24 cellular contexts compared by ENCODE assay signal in genomic region chr1:164731161-164731747, GRCh38.
DNase-seq lines count a peak whose midpoint lies in the region; ATAC-seq, FAIRE-seq and TF ChIP-seq lines count a peak whose summit lies in the region.
"Had no signal": no experiment of that assay in that cellular context is flagged by ENCODE, and none has a peak within 500 bp of the region (broad histone marks: within the 10 kb centered on the region; RNA-seq: fewer than 3 reads in every experiment).

No MANE protein-coding gene starts in this region.

- H3K4ac ChIP-seq in IMR-90 (ENCODE audit: low read depth, low read length) (no peak overlapping the region), H1 (replicated peaks; ENCODE audit: insufficient read length, low read depth, low read length) (no peak overlapping the region)

- no peak overlapping the region for H3K56ac ChIP-seq in IMR-90 (ENCODE audit: extremely low read depth, insufficient read depth, low read length)
- H3K56ac ChIP-seq in H1 (replicated peaks; ENCODE audit: insufficient read length, low read depth, low read length) = no peak overlapping the region

- H3K27ac ChIP-seq in IMR-90 (ENCODE audit: insufficient read depth, low read length) (no peak overlapping the region), H1 (ENCODE audit: low read depth, low read length) (no peak overlapping the region), neural progenitor cell (no peak overlapping the region), SJCRH30 (no peak overlapping the region)

- no peak overlapping the region for H2AK9ac ChIP-seq in IMR-90 (replicated peaks; ENCODE audit: low read depth, low read length, poor library complexity)

- DNase-seq in H7 (peak; percentile 6), IMR-90 (no peak), H1 (ENCODE audit: low read depth in 1 of 2, low spot score in 2 of 2) (no peak), neural progenitor cell (ENCODE audit: low spot score) (no peak), SJCRH30 (no peak)
- no peak for DNase-seq in activated T-cell treated with anti-CD3 and anti-CD28 coated beads, Interleukin-2, amount 50 U/mL, for 24 hours
- no peak for DNase-seq in activated T-helper 2 cell treated with anti-CD3 and anti-CD28 coated beads, Interferon-gamma antibody, Interleukin-2, Interleukin-4, amounts not matched to agents 10 μg/mL and 5 μg/mL and 100 μg/mL, durations not matched to agents 14 hours and 24 hours and 36 hours (ENCODE audit: low spot score)
- DNase-seq: ACHN; C1 segment of cervical spinal cord; HCEC 1CT; Kasumi-1; NCI-H1092 treated with DMSO at 0.1 percent for 48 hours; NCI-H1694; NCI-H2081 treated with DMSO at 0.1 percent for 48 hours; NCI-H510A treated with DMSO at 0.1 percent for 48 hours; NK-92 treated with Interleukin-12 subunit alpha and Interleukin-12 subunit beta, amount 100 ng/mL, for 24 hours; OCI-M1; SHP77 treated with DMSO at 0.1 percent for 48 hours; T-helper 1 cell had no signal

- ATAC-seq in IMR-90 (ENCODE audit: low read depth) (no peak), HG02759 (IDR thresholded peaks at IDR 0.05; ENCODE audit: unreplicated experiment) (no peak)
- ATAC-seq: SK-N-SH treated with all-trans-retinoic acid at 6 μM for 48 hours had no signal

- H2BK15ac ChIP-seq in IMR-90 (ENCODE audit: low read depth, low read length) (no peak overlapping the region), H1 (ENCODE audit: low read length) (no peak overlapping the region)

- peaks cover 5 to 13% of the 10 kb centered on the region in 2 experiments; a peak in 1 of 4 replicates for H3K79me1 ChIP-seq in IMR-90 (ENCODE audit: low read depth in 1 of 2, low read length in 2 of 2)
- H3K79me1 ChIP-seq in H1 (ENCODE audit: low read depth, low read length) = peaks cover 8% of the 10 kb centered on the region; the same call in 1 of the 2 replicates

- H2AK5ac ChIP-seq in IMR-90 (ENCODE audit: low read depth, low read length) (peak overlapping the region; percentile 57; the same call in 1 of the 2 replicates), H1 (ENCODE audit: low read depth, low read length) (no peak overlapping the region)

- H3K79me2 ChIP-seq in H1 (ENCODE audit: control insufficient read depth in 1 of 2, insufficient read depth in 2 of 2, low read length in 2 of 2) = peaks cover 3 to 97% of the 10 kb centered on the region in 2 experiments; a peak in 3 of 4 replicates
- peaks cover 95% of the 10 kb centered on the region for H3K79me2 ChIP-seq in neural progenitor cell (ENCODE audit: low read depth)

- CTCF ChIA-PET in IMR-90 (lab: Yijun Ruan, JAX) = no interaction called here
- CTCF ChIA-PET in H1 (lab: Charles Lee; ENCODE audit: partially characterized antibody) = interaction anchor here (1.3 kb wide), 1 partner anchor 56 kb away, joined by 4 read pairs; no protein-coding TSS in a partner anchor

- H3K36me3 ChIP-seq in H7 (replicated peaks; ENCODE audit: control insufficient read depth, insufficient read depth, low read length) (no peaks in the 10 kb centered on the region), IMR-90 (ENCODE audit: control insufficient read depth, insufficient read depth, low read length) (no peaks in the 10 kb centered on the region), H1 (ENCODE audit: control insufficient read depth in 2 of 4, insufficient read depth in 4 of 4, low read length in 3 of 4) (0 out of 8 replicates have a peak, but pooled peaks cover 0 to 2% (median 0%) of the 10 kb centered on the region in 4 experiments), neural progenitor cell (no peaks in the 10 kb centered on the region), SJCRH30 (no peaks in the 10 kb centered on the region)

- H3K9me3 ChIP-seq in IMR-90 (ENCODE audit: control insufficient read depth, insufficient read depth, low read length) (no peaks in the 10 kb centered on the region), H1 (ENCODE audit: insufficient read depth in 2 of 2, low read depth in 1 of 2, low read length in 1 of 2) (no peaks in the 10 kb centered on the region), neural progenitor cell (ENCODE audit: low read depth) (no peaks in the 10 kb centered on the region), SJCRH30 (replicated peaks) (no peaks in the 10 kb centered on the region)

- H3K14ac ChIP-seq in IMR-90 (replicated peaks; ENCODE audit: low read depth, low read length) (no peak overlapping the region), H1 (ENCODE audit: insufficient read length) (no peak overlapping the region)

- no peak overlapping the region for H2BK5ac ChIP-seq in IMR-90 (ENCODE audit: low read depth, low read length, poor library complexity, severe bottlenecking)
- no peak overlapping the region for H2BK5ac ChIP-seq in H1 (ENCODE audit: low read depth, low read length)

- no peaks in the 10 kb centered on the region for H3K27me3 ChIP-seq in H7 (ENCODE audit: control insufficient read depth, insufficient read depth, low read length)
- H3K27me3 ChIP-seq in IMR-90 (ENCODE audit: control insufficient read depth, insufficient read depth, low read length) = no peaks in the 10 kb centered on the region
- no peaks in the 10 kb centered on the region for H3K27me3 ChIP-seq in H1 (replicated peaks in 1 of 4; ENCODE audit: control insufficient read depth in 3 of 4, extremely low read depth in 1 of 4, insufficient read depth in 3 of 4, low read length in 3 of 4)
- no peaks in the 10 kb centered on the region for H3K27me3 ChIP-seq in neural progenitor cell
- no peaks in the 10 kb centered on the region for H3K27me3 ChIP-seq in SJCRH30

- no peak for TF ChIP-seq RAD21 in IMR-90 (IDR thresholded peaks at IDR 0.05; ENCODE audit: low read length)
- TF ChIP-seq RAD21 in H1 (IDR thresholded peaks at IDR 0.05 in 1 of 2, conservative IDR thresholded peaks at IDR 0.05 in 1 of 2; ENCODE audit: low read depth in 2 of 2, low read length in 2 of 2) = no peak

- H3K4me2 ChIP-seq in IMR-90 (ENCODE audit: low read depth, low read length) = no peak overlapping the region
- no peak overlapping the region for H3K4me2 ChIP-seq in H1 (ENCODE audit: insufficient read depth in 1 of 2, low read depth in 2 of 2, low read length in 2 of 2)
- H3K4me2 ChIP-seq in neural progenitor cell = peak overlapping the region; percentile 8

- peaks cover 2% of the 10 kb centered on the region for H3K27me3 Mint-ChIP-seq in neural progenitor cell (ENCODE audit: insufficient read depth, low read depth)
- no peaks in the 10 kb centered on the region for H3K27me3 Mint-ChIP-seq in activated T-cell treated with anti-CD3 and anti-CD28 coated beads, Interleukin-2, amount 50 U/mL, for 24 hours
- H3K27me3 Mint-ChIP-seq in activated T-helper 2 cell treated with anti-CD3 and anti-CD28 coated beads, Interferon-gamma antibody, Interleukin-2, Interleukin-4, amounts not matched to agents 10 μg/mL and 5 μg/mL and 100 μg/mL, durations not matched to agents 14 hours and 24 hours and 36 hours (ENCODE audit: low read depth) = no peaks in the 10 kb centered on the region

- H3K36me3 Mint-ChIP-seq in neural progenitor cell = peaks cover 8% of the 10 kb centered on the region
- H3K36me3 Mint-ChIP-seq in activated T-cell treated with anti-CD3 and anti-CD28 coated beads, Interleukin-2, amount 50 U/mL, for 24 hours (ENCODE audit: low read depth) = no peaks in the 10 kb centered on the region
- H3K36me3 Mint-ChIP-seq in activated T-helper 2 cell treated with anti-CD3 and anti-CD28 coated beads, Interferon-gamma antibody, Interleukin-2, Interleukin-4, amounts not matched to agents 10 μg/mL and 5 μg/mL and 100 μg/mL, durations not matched to agents 14 hours and 24 hours and 36 hours (ENCODE audit: low read depth) = no peaks in the 10 kb centered on the region

- BruUV-seq in IMR-90 (replicated peaks; lab: Mats Ljungman, UMichigan) = no TSS peak

- peaks cover 3% of the 10 kb centered on the region for H3F3A ChIP-seq in neural progenitor cell (ENCODE audit: low read depth)

- TF ChIP-seq EP300 in H1 (IDR thresholded peaks at IDR 0.05; ENCODE audit: borderline replicate concordance in 1 of 2, low read depth in 2 of 2, low read length in 2 of 2) = no peak

- no peaks in the 10 kb centered on the region for H3K23me2 ChIP-seq in H1 (ENCODE audit: low read depth, low read length)

- H3K9ac ChIP-seq in IMR-90 (ENCODE audit: low read depth, low read length) = no peak overlapping the region
- H3K9ac ChIP-seq in H1 (replicated peaks in 1 of 4; ENCODE audit: extremely low read depth in 1 of 4, low read depth in 3 of 4, low read length in 3 of 4) = no peak overlapping the region
- no peak overlapping the region for H3K9ac ChIP-seq in neural progenitor cell

- H3K4me1 ChIP-seq in IMR-90 (ENCODE audit: control insufficient read depth, insufficient read depth, low read length) (peaks cover 11% of the 10 kb centered on the region), H1 (replicated peaks in 1 of 4; ENCODE audit: control insufficient read depth in 3 of 4, insufficient read depth in 4 of 4, low read length in 3 of 4) (peaks cover 0 to 22% (median 13%) of the 10 kb centered on the region in 4 experiments; a peak in 4 of 7 replicates), neural progenitor cell (peaks cover 35% of the 10 kb centered on the region), SJCRH30 (peaks cover 22% of the 10 kb centered on the region)

- H2BK120ac ChIP-seq in IMR-90 (ENCODE audit: low read depth, low read length) (no peak overlapping the region), H1 (replicated peaks; ENCODE audit: low read depth, low read length) (no peak overlapping the region)

- no peak overlapping the region for H2AFZ ChIP-seq in IMR-90 (replicated peaks; ENCODE audit: low read length, poor library complexity)
- H2AFZ ChIP-seq in H1 (ENCODE audit: low read length) = no peak overlapping the region
- H2AFZ ChIP-seq in neural progenitor cell (replicated peaks) = no peak overlapping the region

- WGBS in IMR-90 (ENCODE audit: extremely low coverage in 2 of 2, insufficient read length in 1 of 2), 2 experiments = no CpG with 5 or more reads among the region's 7 CpGs
- 85% methylated on average over 7 of the region's 7 CpGs; no CpG with 5 or more reads in 1 of the 2 experiments for WGBS in H1 (ENCODE audit: extremely low coverage in 1 of 2, insufficient coverage in 1 of 2, insufficient read length in 1 of 2, insufficient replicate concordance in 2 of 2, low coverage in 1 of 2, low lambda C conversion rate in 2 of 2, missing lambda C conversion rate in 1 of 2), 2 experiments

- no peak overlapping the region for H2BK20ac ChIP-seq in IMR-90 (ENCODE audit: low read depth, low read length)
- no peak overlapping the region for H2BK20ac ChIP-seq in H1 (ENCODE audit: low read length)

- H3K4me3 Mint-ChIP-seq in neural progenitor cell = no peak overlapping the region
- no peak overlapping the region for H3K4me3 Mint-ChIP-seq in activated T-cell treated with anti-CD3 and anti-CD28 coated beads, Interleukin-2, amount 50 U/mL, for 24 hours
- H3K4me3 Mint-ChIP-seq in activated T-helper 2 cell treated with anti-CD3 and anti-CD28 coated beads, Interferon-gamma antibody, Interleukin-2, Interleukin-4, amounts not matched to agents 10 μg/mL and 5 μg/mL and 100 μg/mL, durations not matched to agents 14 hours and 24 hours and 36 hours (ENCODE audit: low read depth) = no peak overlapping the region

- in situ Hi-C loops in IMR-90 (cut with MboI; ENCODE audit: low sequenced_read_pairs) = no loop called here

- intact Hi-C loops in IMR-90 (cut with micrococcal nuclease) = no loop called here
- intact Hi-C loops in activated T-helper 2 cell treated with anti-CD3 and anti-CD28 coated beads, Interferon-gamma antibody, Interleukin-2, Interleukin-4, amounts not matched to agents 10 μg/mL and 5 μg/mL and 100 μg/mL, durations not matched to agents 14 hours and 24 hours and 36 hours (cut with micrococcal nuclease) = no loop called here

- dilution Hi-C loops in IMR-90 (cut with HindIII; ENCODE audit: low sequenced_read_pairs, unreplicated experiment) = no loop called here

- H3K27ac Mint-ChIP-seq in neural progenitor cell = no peak overlapping the region
- H3K27ac Mint-ChIP-seq in activated T-cell treated with anti-CD3 and anti-CD28 coated beads, Interleukin-2, amount 50 U/mL, for 24 hours = no peak overlapping the region
- H3K27ac Mint-ChIP-seq in activated T-helper 2 cell treated with anti-CD3 and anti-CD28 coated beads, Interferon-gamma antibody, Interleukin-2, Interleukin-4, amounts not matched to agents 10 μg/mL and 5 μg/mL and 100 μg/mL, durations not matched to agents 14 hours and 24 hours and 36 hours = no peak overlapping the region

- H4K91ac ChIP-seq in IMR-90 (ENCODE audit: insufficient read depth, low read depth, low read length) (no peak overlapping the region), H1 (replicated peaks; ENCODE audit: insufficient read length, low read length) (no peak overlapping the region)

- H4K20me1 ChIP-seq in IMR-90 (ENCODE audit: insufficient read depth, low read length) = no peaks in the 10 kb centered on the region
- H4K20me1 ChIP-seq in H1 (replicated peaks in 1 of 2; ENCODE audit: control insufficient read depth in 1 of 2, insufficient read depth in 2 of 2, low read length in 2 of 2) = peaks cover 14 to 17% of the 10 kb centered on the region in 2 experiments
- H4K20me1 ChIP-seq in neural progenitor cell (ENCODE audit: low read depth) = peaks cover 57% of the 10 kb centered on the region

- H3K23ac ChIP-seq in IMR-90 (ENCODE audit: low read depth, low read length) = no peak overlapping the region
- no peak overlapping the region for H3K23ac ChIP-seq in H1 (ENCODE audit: insufficient read length)

- H4K8ac ChIP-seq in IMR-90 (ENCODE audit: low read depth in 2 of 2, low read length in 2 of 2) (no peak overlapping the region), H1 (ENCODE audit: extremely low read depth, insufficient read depth, low read length) (no peak overlapping the region)

- H3K18ac ChIP-seq in IMR-90 (ENCODE audit: low read depth, low read length) (no peak overlapping the region), H1 (ENCODE audit: extremely low read depth, low read length) (no peak overlapping the region)

- FAIRE-seq in H1 (lab: Jason Lieb, UNC) = peak; percentile 85
- FAIRE-seq: GM12892, GM18507, HTR-8/SVneo had no signal

- TF ChIP-seq POLR2A in IMR-90 (IDR thresholded peaks at IDR 0.05; ENCODE audit: low read depth, low read length) (no peak), H1 (IDR thresholded peaks at IDR 0.05; ENCODE audit: control extremely low read depth in 1 of 2, low read depth in 2 of 2, low read length in 2 of 2) (no peak)

- H3K9me1 ChIP-seq in IMR-90 (ENCODE audit: insufficient read depth, low read length) = no peaks in the 10 kb centered on the region

- H3K4me3 ChIP-seq in H7 (ENCODE audit: insufficient read depth, low read depth, low read length) = no peak overlapping the region
- no peak overlapping the region for H3K4me3 ChIP-seq in IMR-90 (ENCODE audit: insufficient read depth, low read depth, low read length)
- no peak overlapping the region for H3K4me3 ChIP-seq in H1 (ENCODE audit: extremely low read depth in 1 of 4, insufficient read depth in 2 of 4, low read depth in 3 of 4, low read length in 4 of 4)
- no peak overlapping the region for H3K4me3 ChIP-seq in neural progenitor cell
- no peak overlapping the region for H3K4me3 ChIP-seq in SJCRH30

- H3K4me1 Mint-ChIP-seq in neural progenitor cell = peaks cover 44% of the 10 kb centered on the region
- no peaks in the 10 kb centered on the region for H3K4me1 Mint-ChIP-seq in activated T-cell treated with anti-CD3 and anti-CD28 coated beads, Interleukin-2, amount 50 U/mL, for 24 hours (ENCODE audit: low read depth)
- no peaks in the 10 kb centered on the region for H3K4me1 Mint-ChIP-seq in activated T-helper 2 cell treated with anti-CD3 and anti-CD28 coated beads, Interferon-gamma antibody, Interleukin-2, Interleukin-4, amounts not matched to agents 10 μg/mL and 5 μg/mL and 100 μg/mL, durations not matched to agents 14 hours and 24 hours and 36 hours (ENCODE audit: low read depth)

- H4K5ac ChIP-seq in IMR-90 (ENCODE audit: low read depth, low read length) (no peak overlapping the region), H1 (ENCODE audit: insufficient read length, low read depth, low read length) (no peak overlapping the region)

- H3K9me3 Mint-ChIP-seq in neural progenitor cell = no peaks in the 10 kb centered on the region
- H3K9me3 Mint-ChIP-seq in activated T-cell treated with anti-CD3 and anti-CD28 coated beads, Interleukin-2, amount 50 U/mL, for 24 hours = no peaks in the 10 kb centered on the region
- no peaks in the 10 kb centered on the region for H3K9me3 Mint-ChIP-seq in activated T-helper 2 cell treated with anti-CD3 and anti-CD28 coated beads, Interferon-gamma antibody, Interleukin-2, Interleukin-4, amounts not matched to agents 10 μg/mL and 5 μg/mL and 100 μg/mL, durations not matched to agents 14 hours and 24 hours and 36 hours

- no peak for TF ChIP-seq CTCF in IMR-90 (conservative IDR thresholded peaks at IDR 0.05; ENCODE audit: low read depth, low read length)
- TF ChIP-seq CTCF in H1 (IDR thresholded peaks at IDR 0.05; ENCODE audit: control extremely low read depth in 1 of 3, insufficient read depth in 1 of 3, low read depth in 1 of 3, low read length in 3 of 3) = no peak
- no peak for TF ChIP-seq CTCF in neural progenitor cell (IDR thresholded peaks at IDR 0.05)

- no peak overlapping the region for H2BK12ac ChIP-seq in H1 (ENCODE audit: low read depth, low read length)

- POLR2A ChIA-PET in IMR-90 (lab: Charles Lee; ENCODE audit: unreplicated experiment) (no interaction called here), H1 (lab: Charles Lee; ENCODE audit: partially characterized antibody) (no interaction called here)
